ENCODE assay signal across 41 cellular contexts in the genomic region with DNA sequence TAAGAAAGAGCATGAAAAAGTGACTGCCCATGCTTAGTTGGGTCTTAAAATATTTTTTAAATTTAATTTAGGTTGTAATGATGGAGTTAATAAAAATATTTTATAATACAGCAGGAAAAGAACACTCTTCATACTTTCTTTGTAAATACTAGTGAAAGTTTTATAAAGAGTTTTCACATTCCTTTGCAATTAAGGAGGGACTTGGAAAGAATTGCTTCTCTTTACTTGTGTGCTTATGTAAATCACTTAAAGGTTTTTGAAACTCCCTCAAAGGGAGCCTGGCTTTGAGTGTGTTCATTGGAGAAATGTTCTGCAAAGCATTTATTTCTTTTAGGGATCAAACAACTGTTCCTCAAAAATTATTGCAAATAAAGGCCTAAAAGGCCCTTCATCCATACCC. TPM values are rescaled to one million over a fixed set of nuclear protein-coding genes. Genes with fewer than 3 reads are reported as not detected.
"Had no signal": no experiment of that assay in that cellular context is flagged by ENCODE, and none has a peak within 500 bp of the region (broad histone marks: within the 10 kb centered on the region; RNA-seq: fewer than 3 reads in every experiment).

No MANE protein-coding gene starts in this region.

- DNase-seq: activated effector memory CD4-positive, alpha-beta T cell treated with anti-CD3 and anti-CD28 coated beads, Interleukin-2, amount 50 U/mL, for 16 hours; activated effector memory CD4-positive, alpha-beta T cell treated with Interleukin-2 at 50 U/mL for 16 hours; activated gamma-delta T cell; activated gamma-delta T cell treated with Interleukin-2 at 50 U/mL for 16 hours; activated naive CD4-positive, alpha-beta T cell; activated naive CD4-positive, alpha-beta T cell treated with anti-CD3 and anti-CD28 coated beads for 36 hours; activated naive CD4-positive, alpha-beta T cell treated with anti-CD3 and anti-CD28 coated beads, Interleukin-2, amount 10 ng/mL, durations not matched to agents 7 days and 5 days; activated naive CD4-positive, alpha-beta T cell treated with anti-CD3 and anti-CD28 coated beads, Interleukin-2, amount 50 U/mL, for 16 hours; activated naive CD4-positive, alpha-beta T cell treated with Interleukin-2 at 50 U/mL for 16 hours; activated naive CD8-positive, alpha-beta T cell treated with anti-CD3 and anti-CD28 coated beads for 36 hours; activated naive CD8-positive, alpha-beta T cell treated with anti-CD3 and anti-CD28 coated beads, Interleukin-2, amount 10 ng/mL, durations not matched to agents 7 days and 5 days; activated naive CD8-positive, alpha-beta T cell treated with anti-CD3 and anti-CD28 coated beads, Interleukin-2, amount 50 U/mL, for 24 hours; activated T-cell treated with anti-CD3 and anti-CD28 coated beads, Interleukin-2, amount 50 U/mL, for 1 hour; activated T-cell treated with anti-CD3 and anti-CD28 coated beads, Interleukin-2, amount 50 U/mL, for 24 hours; activated T-cell treated with anti-CD3 and anti-CD28 coated beads, Interleukin-2, amount 50 U/mL, for 4 hours; activated T-cell treated with anti-CD3 and anti-CD28 coated beads, Interleukin-2, amount 50 U/mL, for 48 hours; activated T-cell treated with anti-CD3 and anti-CD28 coated beads, Interleukin-2, amount 50 U/mL, for 72 hours; adrenal gland; amniotic stem cell; amygdala; anterior cingulate cortex; aorta; body of pancreas; brain microvascular endothelial cell; caudate nucleus; central memory CD4-positive, alpha-beta T cell; cerebellar nuclear complex had no signal

- H3K36me3 ChIP-seq: adrenal gland, ascending aorta, brain microvascular endothelial cell, breast epithelium, cardiac muscle cell had no signal

- H3K4me1 Mint-ChIP-seq: activated naive CD4-positive, alpha-beta T cell treated with anti-CD3 and anti-CD28 coated beads, Interleukin-2, amount 10 ng/mL, durations not matched to agents 7 days and 5 days; activated naive CD4-positive, alpha-beta T cell treated with anti-CD3 and anti-CD28 coated beads, Interleukin-2, amount 50 U/mL, for 24 hours; activated naive CD8-positive, alpha-beta T cell treated with anti-CD3 and anti-CD28 coated beads for 36 hours; activated naive CD8-positive, alpha-beta T cell treated with anti-CD3 and anti-CD28 coated beads, Interleukin-2, amount 10 ng/mL, durations not matched to agents 7 days and 5 days; activated naive CD8-positive, alpha-beta T cell treated with anti-CD3 and anti-CD28 coated beads, Interleukin-2, amount 50 U/mL, for 24 hours; activated T-helper 17 cell treated with anti-CD3 and anti-CD28 coated beads, Interleukin-2, amount 50 U/mL, for 72 hours; brain; central memory CD8-positive, alpha-beta T cell had no signal

- H3K27ac Mint-ChIP-seq: activated naive CD4-positive, alpha-beta T cell treated with anti-CD3 and anti-CD28 coated beads for 36 hours; activated naive CD4-positive, alpha-beta T cell treated with anti-CD3 and anti-CD28 coated beads, Interleukin-2, amount 10 ng/mL, durations not matched to agents 7 days and 5 days; activated naive CD4-positive, alpha-beta T cell treated with anti-CD3 and anti-CD28 coated beads, Interleukin-2, amount 50 U/mL, for 24 hours; activated naive CD4-positive, alpha-beta T cell treated with anti-CD3 and anti-CD28 coated beads, Interleukin-2, amount 50 U/mL, for 72 hours; activated naive CD8-positive, alpha-beta T cell; activated naive CD8-positive, alpha-beta T cell treated with anti-CD3 and anti-CD28 coated beads for 36 hours; activated naive CD8-positive, alpha-beta T cell treated with anti-CD3 and anti-CD28 coated beads, Interleukin-2, amount 10 ng/mL, durations not matched to agents 7 days and 5 days; activated naive CD8-positive, alpha-beta T cell treated with anti-CD3 and anti-CD28 coated beads, Interleukin-2, amount 50 U/mL, for 24 hours; activated T-cell treated with anti-CD3 and anti-CD28 coated beads, Interleukin-2, amount 50 U/mL, for 24 hours; activated T-cell treated with anti-CD3 and anti-CD28 coated beads, Interleukin-2, amount 50 U/mL, for 72 hours; activated T-helper 1 cell treated with anti-CD3 and anti-CD28 coated beads, Interleukin-12 subunit alpha, Interleukin-12 subunit beta, Interleukin-2, Interleukin-4 antibody, amounts not matched to agents 30 ng/mL and 10 ng/mL and 1 ng/mL, durations not matched to agents 14 hours and 24 hours and 36 hours; activated T-helper 17 cell treated with anti-CD3 and anti-CD28 coated beads, Interleukin-2, amount 50 U/mL, for 72 hours; activated T-helper 2 cell treated with anti-CD3 and anti-CD28 coated beads, Interferon-gamma antibody, Interleukin-2, Interleukin-4, amounts not matched to agents 10 μg/mL and 5 μg/mL and 100 μg/mL, durations not matched to agents 14 hours and 24 hours and 36 hours; brain had no signal

- H3K9me3 ChIP-seq: adrenal gland, ascending aorta, body of pancreas, breast epithelium had no signal

- H3K36me3 Mint-ChIP-seq: activated naive CD4-positive, alpha-beta T cell treated with anti-CD3 and anti-CD28 coated beads, Interleukin-2, amount 10 ng/mL, durations not matched to agents 7 days and 5 days; activated naive CD4-positive, alpha-beta T cell treated with anti-CD3 and anti-CD28 coated beads, Interleukin-2, amount 50 U/mL, for 24 hours; activated naive CD4-positive, alpha-beta T cell treated with anti-CD3 and anti-CD28 coated beads, Interleukin-2, amount 50 U/mL, for 72 hours; activated naive CD8-positive, alpha-beta T cell; activated naive CD8-positive, alpha-beta T cell treated with anti-CD3 and anti-CD28 coated beads for 36 hours; activated naive CD8-positive, alpha-beta T cell treated with anti-CD3 and anti-CD28 coated beads, Interleukin-2, amount 10 ng/mL, durations not matched to agents 7 days and 5 days; brain had no signal

- H3K27ac ChIP-seq: adrenal gland, ascending aorta, body of pancreas, brain microvascular endothelial cell, breast epithelium, cardiac muscle cell had no signal

- H3K4me3 ChIP-seq: adrenal gland, ascending aorta, body of pancreas, breast epithelium, cardiac muscle cell had no signal

- H3K4me1 ChIP-seq: adrenal gland, ascending aorta, body of pancreas, breast epithelium had no signal

- ATAC-seq: activated naive CD4-positive, alpha-beta T cell treated with anti-CD3 and anti-CD28 coated beads, Interleukin-2, amount 50 U/mL, for 72 hours; activated naive CD8-positive, alpha-beta T cell treated with anti-CD3 and anti-CD28 coated beads, Interleukin-2, amount 50 U/mL, for 24 hours; activated T-cell treated with anti-CD3 and anti-CD28 coated beads, Interleukin-2, amount 50 U/mL, for 4 hours; activated T-cell treated with anti-CD3 and anti-CD28 coated beads, Interleukin-2, amount 50 U/mL, for 72 hours; activated T-helper 17 cell treated with anti-CD3 and anti-CD28 coated beads, Interleukin-2, amount 50 U/mL, for 72 hours; body of pancreas had no signal

- H3K4me3 Mint-ChIP-seq: activated naive CD4-positive, alpha-beta T cell treated with anti-CD3 and anti-CD28 coated beads for 36 hours; activated naive CD4-positive, alpha-beta T cell treated with anti-CD3 and anti-CD28 coated beads, Interleukin-2, amount 10 ng/mL, durations not matched to agents 7 days and 5 days; activated naive CD4-positive, alpha-beta T cell treated with anti-CD3 and anti-CD28 coated beads, Interleukin-2, amount 50 U/mL, for 24 hours; activated naive CD8-positive, alpha-beta T cell; activated naive CD8-positive, alpha-beta T cell treated with anti-CD3 and anti-CD28 coated beads for 36 hours; activated naive CD8-positive, alpha-beta T cell treated with anti-CD3 and anti-CD28 coated beads, Interleukin-2, amount 10 ng/mL, durations not matched to agents 7 days and 5 days; activated naive CD8-positive, alpha-beta T cell treated with anti-CD3 and anti-CD28 coated beads, Interleukin-2, amount 50 U/mL, for 24 hours; activated T-cell treated with anti-CD3 and anti-CD28 coated beads, Interleukin-2, amount 50 U/mL, for 24 hours; activated T-cell treated with anti-CD3 and anti-CD28 coated beads, Interleukin-2, amount 50 U/mL, for 4 hours; activated T-cell treated with anti-CD3 and anti-CD28 coated beads, Interleukin-2, amount 50 U/mL, for 72 hours; activated T-helper 1 cell treated with anti-CD3 and anti-CD28 coated beads, Interleukin-12 subunit alpha, Interleukin-12 subunit beta, Interleukin-2, Interleukin-4 antibody, amounts not matched to agents 30 ng/mL and 10 ng/mL and 1 ng/mL, durations not matched to agents 14 hours and 24 hours and 36 hours; activated T-helper 17 cell treated with anti-CD3 and anti-CD28 coated beads, Interleukin-2, amount 50 U/mL, for 72 hours; brain; central memory CD8-positive, alpha-beta T cell had no signal

- H3K27me3 Mint-ChIP-seq: activated naive CD4-positive, alpha-beta T cell treated with anti-CD3 and anti-CD28 coated beads, Interleukin-2, amount 10 ng/mL, durations not matched to agents 7 days and 5 days; activated naive CD8-positive, alpha-beta T cell treated with anti-CD3 and anti-CD28 coated beads, Interleukin-2, amount 10 ng/mL, durations not matched to agents 7 days and 5 days; activated naive CD8-positive, alpha-beta T cell treated with anti-CD3 and anti-CD28 coated beads, Interleukin-2, amount 50 U/mL, for 24 hours; activated T-helper 17 cell treated with anti-CD3 and anti-CD28 coated beads, Interleukin-2, amount 50 U/mL, for 72 hours; central memory CD8-positive, alpha-beta T cell had no signal

- H3K9me3 Mint-ChIP-seq: activated naive CD4-positive, alpha-beta T cell treated with anti-CD3 and anti-CD28 coated beads, Interleukin-2, amount 10 ng/mL, durations not matched to agents 7 days and 5 days; activated naive CD4-positive, alpha-beta T cell treated with anti-CD3 and anti-CD28 coated beads, Interleukin-2, amount 50 U/mL, for 24 hours; activated naive CD8-positive, alpha-beta T cell treated with anti-CD3 and anti-CD28 coated beads, Interleukin-2, amount 10 ng/mL, durations not matched to agents 7 days and 5 days; activated T-cell treated with anti-CD3 and anti-CD28 coated beads, Interleukin-2, amount 50 U/mL, for 4 hours; activated T-helper 1 cell treated with anti-CD3 and anti-CD28 coated beads, Interleukin-12 subunit alpha, Interleukin-12 subunit beta, Interleukin-2, Interleukin-4 antibody, amounts not matched to agents 30 ng/mL and 10 ng/mL and 1 ng/mL, durations not matched to agents 14 hours and 24 hours and 36 hours; activated T-helper 17 cell treated with anti-CD3 and anti-CD28 coated beads, Interleukin-2, amount 50 U/mL, for 72 hours; activated T-helper 2 cell treated with anti-CD3 and anti-CD28 coated beads, Interferon-gamma antibody, Interleukin-2, Interleukin-4, amounts not matched to agents 10 μg/mL and 5 μg/mL and 100 μg/mL, durations not matched to agents 14 hours and 24 hours and 36 hours had no signal

- H3K27me3 ChIP-seq: adrenal gland, ascending aorta, body of pancreas, brain microvascular endothelial cell, breast epithelium had no signal

- FAIRE-seq: astrocyte, bronchial epithelial cell had no signal

RNA-seq across cellular contexts. Expression of a gene that starts 11.6 kb away (rescaled TPM):
- total RNA-seq: activated naive CD4-positive, alpha-beta T cell treated with anti-CD3 and anti-CD28 coated beads for 36 hours; activated naive CD4-positive, alpha-beta T cell treated with anti-CD3 and anti-CD28 coated beads, Interleukin-2, amount 50 U/mL, for 72 hours; activated naive CD8-positive, alpha-beta T cell treated with anti-CD3 and anti-CD28 coated beads for 36 hours; activated naive CD8-positive, alpha-beta T cell treated with anti-CD3 and anti-CD28 coated beads, Interleukin-2, amount 10 ng/mL, durations not matched to agents 7 days and 5 days; activated T-cell treated with anti-CD3 and anti-CD28 coated beads, Interleukin-2, amount 50 U/mL, for 4 hours; activated T-cell treated with anti-CD3 and anti-CD28 coated beads, Interleukin-2, amount 50 U/mL, for 72 hours; activated T-helper 1 cell treated with anti-CD3 and anti-CD28 coated beads, Interleukin-12 subunit alpha, Interleukin-12 subunit beta, Interleukin-2, Interleukin-4 antibody, amounts not matched to agents 30 ng/mL and 10 ng/mL and 1 ng/mL, durations not matched to agents 14 hours and 24 hours and 36 hours; activated T-helper 17 cell treated with anti-CD3 and anti-CD28 coated beads, Interleukin-2, amount 50 U/mL, for 72 hours; activated T-helper 2 cell treated with anti-CD3 and anti-CD28 coated beads, Interferon-gamma antibody, Interleukin-2, Interleukin-4, amounts not matched to agents 10 μg/mL and 5 μg/mL and 100 μg/mL, durations not matched to agents 14 hours and 24 hours and 36 hours; aorta; ascending aorta; astrocyte; body of pancreas; bronchial epithelial cell; cardiac muscle cell; cardiac septum had no signal
